Comparison of ENCODE assay signal across 24 cellular contexts in the genomic region with DNA sequence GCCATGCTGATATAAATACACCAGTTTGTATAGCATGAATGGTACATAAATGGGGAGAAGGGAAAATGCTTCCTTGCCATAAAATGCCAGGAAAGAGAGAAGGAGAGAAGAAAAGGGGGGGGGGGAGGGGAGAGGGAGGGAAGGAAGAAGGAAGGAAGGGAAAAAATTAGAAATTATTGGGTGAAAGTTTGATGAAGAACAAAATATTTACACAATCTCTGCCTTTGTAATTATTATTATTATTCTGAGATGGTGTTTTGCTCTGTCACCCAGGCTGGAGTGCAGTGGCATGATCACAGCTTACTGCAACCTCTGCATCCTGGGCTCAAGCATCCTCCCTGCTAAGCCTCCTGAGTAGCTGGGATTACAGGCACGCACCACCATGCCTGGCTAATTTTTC. TPM values are rescaled to one million over a fixed set of nuclear protein-coding genes. Genes with fewer than 3 reads are reported as not detected.
DNase-seq lines count a peak whose midpoint lies in the region; ATAC-seq, FAIRE-seq and TF ChIP-seq lines count a peak whose summit lies in the region.
"Had no signal": no experiment of that assay in that cellular context is flagged by ENCODE, and none has a peak within 500 bp of the region (broad histone marks: within the 10 kb centered on the region; RNA-seq: fewer than 3 reads in every experiment).

No MANE protein-coding gene starts in this region.

- BruUV-seq in K562 (replicated peaks; lab: Mats Ljungman, UMichigan): no TSS peak

- CTCF ChIA-PET in activated naive CD4-positive, alpha-beta T cell treated with anti-CD3 and anti-CD28 coated beads for 36 hours (lab: Charles Lee): interaction anchor here (1.3 kb wide), 1 partner anchor 9 kb away, joined by 4 read pairs; no protein-coding TSS in a partner anchor
- CTCF ChIA-PET in K562 (lab: Yijun Ruan, JAX; ENCODE audit: low intra/inter-chr PET ratio): no interaction called here
- CTCF ChIA-PET in RWPE1 (lab: Yijun Ruan, JAX): interaction anchor here (0.6 kb wide), 1 partner anchor 22 kb away, joined by 9 read pairs; no protein-coding TSS in a partner anchor

- no peak overlapping the region for H3K27ac ChIP-seq in BLaER1
- H3K27ac ChIP-seq in K562 (ENCODE audit: extremely low read depth, low read depth, low read length): no peak overlapping the region
- no peak overlapping the region for H3K27ac ChIP-seq in RWPE1
- H3K27ac ChIP-seq: 22Rv1, A549 had no signal

- no peak overlapping the region for H3K4me3 Mint-ChIP-seq in activated naive CD4-positive, alpha-beta T cell treated with anti-CD3 and anti-CD28 coated beads for 36 hours
- H3K4me3 Mint-ChIP-seq: CD14-positive monocyte; CD4-positive, alpha-beta memory T cell; CD4-positive, CD25-positive, alpha-beta regulatory T cell; CD8-positive, alpha-beta memory T cell had no signal

- H3K4me3 ChIP-seq in BLaER1 (no peak overlapping the region), K562 (no peak overlapping the region)
- H3K4me3 ChIP-seq: A549, GM12878 had no signal

- 15% methylated on average over 1 of the region's 1 CpG for WGBS in K562 (ENCODE audit: insufficient coverage, low coverage, missing lambda C conversion rate)

- no peaks in the 10 kb centered on the region for H3K79me2 ChIP-seq in K562 (ENCODE audit: control insufficient read depth, insufficient read depth, low read length)

- TF ChIP-seq CTCF in K562 (IDR thresholded peaks at IDR 0.05 in 2 of 3, conservative IDR thresholded peaks at IDR 0.05 in 1 of 3; ENCODE audit: insufficient read depth in 2 of 3, low read depth in 1 of 3, low read length in 3 of 3) (no peak), RWPE1 (conservative IDR thresholded peaks at IDR 0.05; ENCODE audit: low read depth) (no peak)

- no peak for TF ChIP-seq POLR2A in K562 (conservative IDR thresholded peaks at IDR 0.05)

- H3K4me1 ChIP-seq in BLaER1 (peaks cover 22% of the 10 kb centered on the region), K562 (replicated peaks in 1 of 2; ENCODE audit: control insufficient read depth in 2 of 2, insufficient read depth in 2 of 2, low read length in 2 of 2) (peaks cover 0 to 3% of the 10 kb centered on the region in 2 experiments; a peak in 2 of 5 replicates)
- H3K4me1 ChIP-seq: A549, BE2C had no signal

- peaks cover 22% of the 10 kb centered on the region for H3K4me1 Mint-ChIP-seq in activated naive CD4-positive, alpha-beta T cell treated with anti-CD3 and anti-CD28 coated beads for 36 hours (ENCODE audit: low read depth)

- H3K9ac ChIP-seq in BLaER1: no peak overlapping the region
- H3K9ac ChIP-seq in K562 (ENCODE audit: insufficient read depth in 1 of 2, low read depth in 2 of 2, low read length in 2 of 2): no peak overlapping the region

- H3K36me3 ChIP-seq in BLaER1 (no peaks in the 10 kb centered on the region), K562 (ENCODE audit: control insufficient read depth, insufficient read depth, low read length) (no peaks in the 10 kb centered on the region)
- H3K36me3 ChIP-seq: BE2C had no signal

- in situ Hi-C loops in K562 (cut with MboI): no loop called here

- 0 out of 2 replicates have a peak, but pooled peaks cover 8% of the 10 kb centered on the region for H3K27me3 ChIP-seq in BLaER1
- no peaks in the 10 kb centered on the region for H3K27me3 ChIP-seq in K562 (ENCODE audit: control insufficient read depth in 2 of 2, insufficient read depth in 2 of 2, low read length in 2 of 2)
- H3K27me3 ChIP-seq: BE2C had no signal

- peaks cover 15% of the 10 kb centered on the region; the same call in 1 of the 2 replicates for H4K20me1 ChIP-seq in BLaER1
- no peaks in the 10 kb centered on the region for H4K20me1 ChIP-seq in K562 (replicated peaks; ENCODE audit: control insufficient read depth, insufficient read depth, low read length)

- intact Hi-C loops in activated naive CD4-positive, alpha-beta T cell treated with anti-CD3 and anti-CD28 coated beads for 36 hours (cut with micrococcal nuclease): no loop called here
- intact Hi-C loops in K562 (cut with micrococcal nuclease): no loop called here

- H2AFZ ChIP-seq in K562 (ENCODE audit: low read depth, low read length): no peak overlapping the region

- TF ChIP-seq RAD21 in K562 (CRISPR knock-in tag; conservative IDR thresholded peaks at IDR 0.05 in 1 of 2, IDR thresholded peaks at IDR 0.05 in 1 of 2): no peak

- no peak for DNase-seq in activated naive CD4-positive, alpha-beta T cell treated with anti-CD3 and anti-CD28 coated beads for 36 hours
- DNase-seq in activated naive CD4-positive, alpha-beta T cell treated with Interleukin-2 at 50 U/mL for 16 hours: no peak
- DNase-seq in K562 (ENCODE audit: extremely low read depth in 1 of 4, low spot score in 3 of 4): no peak
- no peak for DNase-seq in RWPE1 (ENCODE audit: low spot score)
- DNase-seq: BE2C; C1 segment of cervical spinal cord; CD4-positive, alpha-beta memory T cell; CD4-positive, CD25-positive, alpha-beta regulatory T cell; CD8-positive, alpha-beta memory T cell; COR-L47; DMS 273 treated with DMSO at 0.1 percent for 48 hours; DMS153; DMS53; DMS79; DND-41; EL; GDM1 had no signal

- no peaks in the 10 kb centered on the region for H3K9me1 ChIP-seq in K562 (ENCODE audit: control insufficient read depth, insufficient read depth, low read length)

- POLR2A ChIA-PET in K562 (lab: Yijun Ruan, JAX): interaction anchor here (1.0 to 1.9 kb wide), 3 partner anchors 10 to 47 kb away, joined by 3 to 6 read pairs (median 3); no protein-coding TSS in a partner anchor
- POLR2A ChIA-PET in RWPE1 (lab: Yijun Ruan, JAX; ENCODE audit: low non-redundant PET): no interaction called here

- H3K9me3 Mint-ChIP-seq in activated naive CD4-positive, alpha-beta T cell treated with anti-CD3 and anti-CD28 coated beads for 36 hours: no peaks in the 10 kb centered on the region
- H3K9me3 Mint-ChIP-seq: CD4-positive, alpha-beta memory T cell; CD4-positive, CD25-positive, alpha-beta regulatory T cell; CD8-positive, alpha-beta memory T cell had no signal

- no peak for FAIRE-seq in K562 (lab: Jason Lieb, UNC)
- FAIRE-seq: A549, GM12878, GM12892, GM18507 had no signal

- no peak for TF ChIP-seq EP300 in K562 (IDR thresholded peaks at IDR 0.05; ENCODE audit: low read length)

- H3K27ac Mint-ChIP-seq in activated naive CD4-positive, alpha-beta T cell treated with anti-CD3 and anti-CD28 coated beads for 36 hours: peak overlapping the region; percentile 8
- H3K27ac Mint-ChIP-seq: CD14-positive monocyte; CD4-positive, alpha-beta memory T cell; CD4-positive, CD25-positive, alpha-beta regulatory T cell; CD8-positive, alpha-beta memory T cell had no signal

- no peaks in the 10 kb centered on the region for H3K36me3 Mint-ChIP-seq in activated naive CD4-positive, alpha-beta T cell treated with anti-CD3 and anti-CD28 coated beads for 36 hours (ENCODE audit: low read depth)
- H3K36me3 Mint-ChIP-seq: CD14-positive monocyte; CD4-positive, alpha-beta memory T cell; CD4-positive, CD25-positive, alpha-beta regulatory T cell; CD8-positive, alpha-beta memory T cell had no signal

- H3K4me2 ChIP-seq in BLaER1 (peak overlapping the region; percentile 82; the same call in 1 of the 2 replicates), K562 (ENCODE audit: insufficient read depth, low read length) (no peak overlapping the region)
- H3K4me2 ChIP-seq: A549 had no signal

- ATAC-seq in K562: no peak
- ATAC-seq: A549 had no signal

- peaks cover 26% of the 10 kb centered on the region for H3K27me3 Mint-ChIP-seq in activated naive CD4-positive, alpha-beta T cell treated with anti-CD3 and anti-CD28 coated beads for 36 hours (ENCODE audit: low read depth)

- no peaks in the 10 kb centered on the region for H3K9me3 ChIP-seq in BLaER1
- no peaks in the 10 kb centered on the region for H3K9me3 ChIP-seq in K562 (replicated peaks; ENCODE audit: control insufficient read depth, insufficient read depth, low read depth, low read length)
- H3K9me3 ChIP-seq: A549, BE2C had no signal

RNA-seq across cellular contexts. Expression of a gene that starts 10.2 kb away (rescaled TPM):
- 1 to 10 TPM; 1.1 to 1.2 TPM for total RNA-seq in activated naive CD4-positive, alpha-beta T cell treated with anti-CD3 and anti-CD28 coated beads for 36 hours
- total RNA-seq in K562 (2011; cell fraction: chromatin; rRNA removed; ENCODE audit: low replicate concordance): 37.6 and 49.9 TPM in 2 replicates
- total RNA-seq in K562 (2011; cell fraction: nucleolus; rRNA removed): 23.3 and 28.0 TPM in 2 replicates
- 34.2 and 58.8 TPM in 2 replicates for total RNA-seq in K562 (2011; cell fraction: nucleoplasm; rRNA removed)
- total RNA-seq in K562 (2014; rRNA removed): 17.2 and 20.6 TPM in 2 replicates
- 9.3 and 10.2 TPM in 2 replicates for total RNA-seq in K562 (2014; rRNA removed; fragmentation: Illumina TruSeq; extraction: Trizol)
- total RNA-seq in K562 (2015; rRNA removed; fragmentation: Illumina TruSeq; extraction: Trizol): 12.1 and 13.8 TPM in 2 replicates
- 23.1 and 24.2 TPM in 2 replicates for total RNA-seq in K562 (2021)
- 6.1 and 9.4 TPM in 2 replicates for polyA plus RNA-seq in K562 (2011; rRNA removed)
- polyA plus RNA-seq in K562 (2011; cell fraction: cytosol; rRNA removed): 5.7 and 25.9 TPM in 2 replicates
- polyA plus RNA-seq in K562 (2011; cell fraction: nucleus; rRNA removed): 9.8 and 25.2 TPM in 2 replicates
- 15.2 and 17.9 TPM in 2 replicates for polyA plus RNA-seq in K562 (2012)
- polyA plus RNA-seq in K562 (2014; fragmentation: Illumina TruSeq; extraction: Trizol): 15.3 and 21.4 TPM in 2 replicates
- under 1 TPM; 0.92 to 0.98 TPM for polyA plus RNA-seq in K562 (2014; fragmentation: Nextera tagmentation; extraction: Ambion mirVana)
- polyA plus RNA-seq in K562 (2014; rRNA removed): 13.5 and 19.4 TPM in 2 replicates
- polyA minus RNA-seq in K562 (2011; rRNA and poly(A)+ RNA removed): 4.9 and 9.7 TPM in 2 replicates
- polyA minus RNA-seq in K562 (2011; cell fraction: cytosol; rRNA and poly(A)+ RNA removed): 5.5 and 9.4 TPM in 2 replicates
- polyA minus RNA-seq in K562 (2011; cell fraction: nucleus; rRNA and poly(A)+ RNA removed): 9.3 and 15.9 TPM in 2 replicates

RNA-seq across cellular contexts. Expression of a gene that starts 47.4 kb away (rescaled TPM):
- 10 to 100 TPM in 1 of 2 experiments, 1 to 10 TPM in 1; 9.3 to 10.3 TPM for total RNA-seq in activated naive CD4-positive, alpha-beta T cell treated with anti-CD3 and anti-CD28 coated beads for 36 hours
- total RNA-seq in K562 (2011; cell fraction: chromatin; rRNA removed; ENCODE audit: low replicate concordance): 22.9 and 46.7 TPM in 2 replicates
- total RNA-seq in K562 (2011; cell fraction: nucleolus; rRNA removed): 19.5 and 19.6 TPM in 2 replicates
- total RNA-seq in K562 (2011; cell fraction: nucleoplasm; rRNA removed): 38.3 and 79.8 TPM in 2 replicates
- total RNA-seq in K562 (2014; rRNA removed): 10.1 and 16.3 TPM in 2 replicates
- 14.2 and 15.4 TPM in 2 replicates for total RNA-seq in K562 (2014; rRNA removed; fragmentation: Illumina TruSeq; extraction: Trizol)
- 9.0 and 9.5 TPM in 2 replicates for total RNA-seq in K562 (2015; rRNA removed; fragmentation: Illumina TruSeq; extraction: Trizol)
- total RNA-seq in K562 (2021): 17.0 and 18.2 TPM in 2 replicates
- polyA plus RNA-seq in K562 (2011; rRNA removed): 13.1 and 16.5 TPM in 2 replicates
- polyA plus RNA-seq in K562 (2011; cell fraction: cytosol; rRNA removed): 3.9 and 6.4 TPM in 2 replicates
- polyA plus RNA-seq in K562 (2011; cell fraction: nucleus; rRNA removed): 5.9 and 7.9 TPM in 2 replicates
- polyA plus RNA-seq in K562 (2012): 10.4 and 13.3 TPM in 2 replicates
- polyA plus RNA-seq in K562 (2014; fragmentation: Illumina TruSeq; extraction: Trizol): 10.7 and 11.4 TPM in 2 replicates
- polyA plus RNA-seq in K562 (2014; fragmentation: Nextera tagmentation; extraction: Ambion mirVana): 10 to 100 TPM; 24.3 to 35.3 TPM
- 20.9 and 23.8 TPM in 2 replicates for polyA plus RNA-seq in K562 (2014; rRNA removed)
- polyA minus RNA-seq in K562 (2011; rRNA and poly(A)+ RNA removed): 6.4 and 7.7 TPM in 2 replicates
- 1.6 and 2.5 TPM in 2 replicates for polyA minus RNA-seq in K562 (2011; cell fraction: cytosol; rRNA and poly(A)+ RNA removed)
- 7.5 and 10.7 TPM in 2 replicates for polyA minus RNA-seq in K562 (2011; cell fraction: nucleus; rRNA and poly(A)+ RNA removed)

Comparison
In these comparisons a context has a peak if more than half of its experiments do, and no peak if none do; other contexts are left out.
1. RNA of a gene that starts 10.2 kb away (total RNA-seq): 9.3 to 58.8 TPM in K562; 1.1 to 1.2 TPM in activated naive CD4-positive, alpha-beta T cell treated with anti-CD3 and anti-CD28 coated beads for 36 hours; every median in the first group is over 4 times any median in the second.